1 cellular context compared by ENCODE assay signal in the genomic region with DNA sequence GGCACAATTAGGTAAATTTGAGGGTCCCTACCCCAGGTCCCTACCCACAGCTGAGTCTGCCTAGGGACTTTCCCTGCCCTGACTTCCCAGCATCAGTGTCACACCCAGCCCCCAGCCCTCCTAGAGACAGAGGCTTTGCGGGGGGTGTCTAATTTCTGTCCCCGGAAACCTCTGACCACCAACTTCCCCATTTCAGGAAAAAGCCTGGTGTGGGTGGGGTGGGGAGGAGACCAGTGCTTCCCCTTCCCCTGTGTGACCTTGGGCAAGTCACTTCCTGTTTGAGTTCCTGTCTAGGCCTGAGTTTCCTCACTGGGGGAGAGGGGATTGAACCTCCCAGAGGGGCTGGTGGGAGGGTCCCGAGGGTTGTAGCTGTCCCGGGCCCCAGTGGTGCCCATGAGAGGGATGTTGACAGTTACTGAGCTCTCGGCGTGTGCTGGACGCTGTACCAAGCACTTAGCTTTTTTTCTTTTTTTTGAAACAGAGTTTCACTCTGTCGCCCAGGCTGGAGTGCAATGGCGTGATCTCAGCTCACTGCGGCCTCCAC.
TF ChIP-seq lines count a peak whose summit lies in the region.

No MANE protein-coding gene starts in this region.

TF ChIP-seq in K562, 482 proteins besides CTCF, POLR2A, EP300 and RAD21 (continued from another document and continues in another):
- TF ChIP-seq GMEB1 (CRISPR knock-in tag; IDR thresholded peaks at IDR 0.05), result no peak
- peak; percentile 62; the same call in 1 of the 2 replicates for TF ChIP-seq ZNF589 (CRISPR knock-in tag; IDR thresholded peaks at IDR 0.05; ENCODE audit: low read depth)
- TF ChIP-seq ILF3 (IDR thresholded peaks at IDR 0.05; ENCODE audit: borderline replicate concordance), result no peak
- TF ChIP-seq ELF1 (tag; IDR thresholded peaks at IDR 0.05), result peak; percentile 77
- TF ChIP-seq PTTG1 (tag; IDR thresholded peaks at IDR 0.05; ENCODE audit: low read depth), result no peak
- TF ChIP-seq RHOXF2B (CRISPR knock-in tag; conservative IDR thresholded peaks at IDR 0.05), result no peak
- TF ChIP-seq ZBTB5 (IDR thresholded peaks at IDR 0.05), result no peak
- TF ChIP-seq ZNF23 (CRISPR knock-in tag; IDR thresholded peaks at IDR 0.05), result no peak
- TF ChIP-seq ZBTB17 (CRISPR knock-in tag; IDR thresholded peaks at IDR 0.05), result no peak
- TF ChIP-seq RCOR1 (IDR thresholded peaks at IDR 0.05; ENCODE audit: borderline replicate concordance in 1 of 2, low read depth in 2 of 2, low read length in 2 of 2), result no peak; a peak in 1 of 4 replicates
- no peak for TF ChIP-seq DMBX1 (CRISPR knock-in tag; IDR thresholded peaks at IDR 0.05; ENCODE audit: borderline replicate concordance)
- TF ChIP-seq, protein P1, sequence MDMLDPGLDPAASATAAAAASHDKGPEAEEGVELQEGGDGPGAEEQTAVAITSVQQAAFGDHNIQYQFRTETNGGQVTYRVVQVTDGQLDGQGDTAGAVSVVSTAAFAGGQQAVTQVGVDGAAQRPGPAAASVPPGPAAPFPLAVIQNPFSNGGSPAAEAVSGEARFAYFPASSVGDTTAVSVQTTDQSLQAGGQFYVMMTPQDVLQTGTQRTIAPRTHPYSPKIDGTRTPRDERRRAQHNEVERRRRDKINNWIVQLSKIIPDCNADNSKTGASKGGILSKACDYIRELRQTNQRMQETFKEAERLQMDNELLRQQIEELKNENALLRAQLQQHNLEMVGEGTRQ (CRISPR knock-in tag; IDR thresholded peaks at IDR 0.05), result no peak
- TF ChIP-seq PHF21A (IDR thresholded peaks at IDR 0.05; ENCODE audit: borderline replicate concordance, low read depth), result no peak
- TF ChIP-seq ARID3B (CRISPR knock-in tag; IDR thresholded peaks at IDR 0.05; ENCODE audit: borderline replicate concordance), result no peak
- TF ChIP-seq, protein P2, sequence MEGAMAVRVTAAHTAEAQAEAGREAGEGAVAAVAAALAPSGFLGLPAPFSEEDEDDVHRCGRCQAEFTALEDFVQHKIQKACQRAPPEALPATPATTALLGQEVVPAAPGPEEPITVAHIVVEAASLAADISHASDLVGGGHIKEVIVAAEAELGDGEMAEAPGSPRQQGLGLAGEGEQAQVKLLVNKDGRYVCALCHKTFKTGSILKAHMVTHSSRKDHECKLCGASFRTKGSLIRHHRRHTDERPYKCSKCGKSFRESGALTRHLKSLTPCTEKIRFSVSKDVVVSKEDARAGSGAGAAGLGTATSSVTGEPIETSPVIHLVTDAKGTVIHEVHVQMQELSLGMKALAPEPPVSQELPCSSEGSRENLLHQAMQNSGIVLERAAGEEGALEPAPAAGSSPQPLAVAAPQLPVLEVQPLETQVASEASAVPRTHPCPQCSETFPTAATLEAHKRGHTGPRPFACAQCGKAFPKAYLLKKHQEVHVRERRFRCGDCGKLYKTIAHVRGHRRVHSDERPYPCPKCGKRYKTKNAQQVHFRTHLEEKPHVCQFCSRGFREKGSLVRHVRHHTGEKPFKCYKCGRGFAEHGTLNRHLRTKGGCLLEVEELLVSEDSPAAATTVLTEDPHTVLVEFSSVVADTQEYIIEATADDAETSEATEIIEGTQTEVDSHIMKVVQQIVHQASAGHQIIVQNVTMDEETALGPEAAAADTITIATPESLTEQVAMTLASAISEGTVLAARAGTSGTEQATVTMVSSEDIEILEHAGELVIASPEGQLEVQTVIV (CRISPR knock-in tag; IDR thresholded peaks at IDR 0.05; ENCODE audit: borderline replicate concordance), result no peak
- TF ChIP-seq TCF3 (CRISPR knock-in tag; IDR thresholded peaks at IDR 0.05), result 0 out of 2 replicates have a peak, but pooled peaks have one; percentile 11
- TF ChIP-seq ZBTB1 (CRISPR knock-in tag; IDR thresholded peaks at IDR 0.05; ENCODE audit: borderline replicate concordance, low read depth), result no peak
- TF ChIP-seq JUND (IDR thresholded peaks at IDR 0.05; ENCODE audit: borderline replicate concordance, low read depth, low read length), result peak; percentile 47
- peak; percentile 48; the same call in 2 of the 3 replicates for TF ChIP-seq JUND (tag; IDR thresholded peaks at IDR 0.05; ENCODE audit: borderline replicate concordance, low read depth, low read length)
- TF ChIP-seq, protein P3, sequence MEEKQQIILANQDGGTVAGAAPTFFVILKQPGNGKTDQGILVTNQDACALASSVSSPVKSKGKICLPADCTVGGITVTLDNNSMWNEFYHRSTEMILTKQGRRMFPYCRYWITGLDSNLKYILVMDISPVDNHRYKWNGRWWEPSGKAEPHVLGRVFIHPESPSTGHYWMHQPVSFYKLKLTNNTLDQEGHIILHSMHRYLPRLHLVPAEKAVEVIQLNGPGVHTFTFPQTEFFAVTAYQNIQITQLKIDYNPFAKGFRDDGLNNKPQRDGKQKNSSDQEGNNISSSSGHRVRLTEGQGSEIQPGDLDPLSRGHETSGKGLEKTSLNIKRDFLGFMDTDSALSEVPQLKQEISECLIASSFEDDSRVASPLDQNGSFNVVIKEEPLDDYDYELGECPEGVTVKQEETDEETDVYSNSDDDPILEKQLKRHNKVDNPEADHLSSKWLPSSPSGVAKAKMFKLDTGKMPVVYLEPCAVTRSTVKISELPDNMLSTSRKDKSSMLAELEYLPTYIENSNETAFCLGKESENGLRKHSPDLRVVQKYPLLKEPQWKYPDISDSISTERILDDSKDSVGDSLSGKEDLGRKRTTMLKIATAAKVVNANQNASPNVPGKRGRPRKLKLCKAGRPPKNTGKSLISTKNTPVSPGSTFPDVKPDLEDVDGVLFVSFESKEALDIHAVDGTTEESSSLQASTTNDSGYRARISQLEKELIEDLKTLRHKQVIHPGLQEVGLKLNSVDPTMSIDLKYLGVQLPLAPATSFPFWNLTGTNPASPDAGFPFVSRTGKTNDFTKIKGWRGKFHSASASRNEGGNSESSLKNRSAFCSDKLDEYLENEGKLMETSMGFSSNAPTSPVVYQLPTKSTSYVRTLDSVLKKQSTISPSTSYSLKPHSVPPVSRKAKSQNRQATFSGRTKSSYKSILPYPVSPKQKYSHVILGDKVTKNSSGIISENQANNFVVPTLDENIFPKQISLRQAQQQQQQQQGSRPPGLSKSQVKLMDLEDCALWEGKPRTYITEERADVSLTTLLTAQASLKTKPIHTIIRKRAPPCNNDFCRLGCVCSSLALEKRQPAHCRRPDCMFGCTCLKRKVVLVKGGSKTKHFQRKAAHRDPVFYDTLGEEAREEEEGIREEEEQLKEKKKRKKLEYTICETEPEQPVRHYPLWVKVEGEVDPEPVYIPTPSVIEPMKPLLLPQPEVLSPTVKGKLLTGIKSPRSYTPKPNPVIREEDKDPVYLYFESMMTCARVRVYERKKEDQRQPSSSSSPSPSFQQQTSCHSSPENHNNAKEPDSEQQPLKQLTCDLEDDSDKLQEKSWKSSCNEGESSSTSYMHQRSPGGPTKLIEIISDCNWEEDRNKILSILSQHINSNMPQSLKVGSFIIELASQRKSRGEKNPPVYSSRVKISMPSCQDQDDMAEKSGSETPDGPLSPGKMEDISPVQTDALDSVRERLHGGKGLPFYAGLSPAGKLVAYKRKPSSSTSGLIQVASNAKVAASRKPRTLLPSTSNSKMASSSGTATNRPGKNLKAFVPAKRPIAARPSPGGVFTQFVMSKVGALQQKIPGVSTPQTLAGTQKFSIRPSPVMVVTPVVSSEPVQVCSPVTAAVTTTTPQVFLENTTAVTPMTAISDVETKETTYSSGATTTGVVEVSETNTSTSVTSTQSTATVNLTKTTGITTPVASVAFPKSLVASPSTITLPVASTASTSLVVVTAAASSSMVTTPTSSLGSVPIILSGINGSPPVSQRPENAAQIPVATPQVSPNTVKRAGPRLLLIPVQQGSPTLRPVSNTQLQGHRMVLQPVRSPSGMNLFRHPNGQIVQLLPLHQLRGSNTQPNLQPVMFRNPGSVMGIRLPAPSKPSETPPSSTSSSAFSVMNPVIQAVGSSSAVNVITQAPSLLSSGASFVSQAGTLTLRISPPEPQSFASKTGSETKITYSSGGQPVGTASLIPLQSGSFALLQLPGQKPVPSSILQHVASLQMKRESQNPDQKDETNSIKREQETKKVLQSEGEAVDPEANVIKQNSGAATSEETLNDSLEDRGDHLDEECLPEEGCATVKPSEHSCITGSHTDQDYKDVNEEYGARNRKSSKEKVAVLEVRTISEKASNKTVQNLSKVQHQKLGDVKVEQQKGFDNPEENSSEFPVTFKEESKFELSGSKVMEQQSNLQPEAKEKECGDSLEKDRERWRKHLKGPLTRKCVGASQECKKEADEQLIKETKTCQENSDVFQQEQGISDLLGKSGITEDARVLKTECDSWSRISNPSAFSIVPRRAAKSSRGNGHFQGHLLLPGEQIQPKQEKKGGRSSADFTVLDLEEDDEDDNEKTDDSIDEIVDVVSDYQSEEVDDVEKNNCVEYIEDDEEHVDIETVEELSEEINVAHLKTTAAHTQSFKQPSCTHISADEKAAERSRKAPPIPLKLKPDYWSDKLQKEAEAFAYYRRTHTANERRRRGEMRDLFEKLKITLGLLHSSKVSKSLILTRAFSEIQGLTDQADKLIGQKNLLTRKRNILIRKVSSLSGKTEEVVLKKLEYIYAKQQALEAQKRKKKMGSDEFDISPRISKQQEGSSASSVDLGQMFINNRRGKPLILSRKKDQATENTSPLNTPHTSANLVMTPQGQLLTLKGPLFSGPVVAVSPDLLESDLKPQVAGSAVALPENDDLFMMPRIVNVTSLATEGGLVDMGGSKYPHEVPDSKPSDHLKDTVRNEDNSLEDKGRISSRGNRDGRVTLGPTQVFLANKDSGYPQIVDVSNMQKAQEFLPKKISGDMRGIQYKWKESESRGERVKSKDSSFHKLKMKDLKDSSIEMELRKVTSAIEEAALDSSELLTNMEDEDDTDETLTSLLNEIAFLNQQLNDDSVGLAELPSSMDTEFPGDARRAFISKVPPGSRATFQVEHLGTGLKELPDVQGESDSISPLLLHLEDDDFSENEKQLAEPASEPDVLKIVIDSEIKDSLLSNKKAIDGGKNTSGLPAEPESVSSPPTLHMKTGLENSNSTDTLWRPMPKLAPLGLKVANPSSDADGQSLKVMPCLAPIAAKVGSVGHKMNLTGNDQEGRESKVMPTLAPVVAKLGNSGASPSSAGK (IDR thresholded peaks at IDR 0.05), result no peak
- no peak for TF ChIP-seq TCF15 (CRISPR knock-in tag; IDR thresholded peaks at IDR 0.05)
- TF ChIP-seq TRIM28 (IDR thresholded peaks at IDR 0.05), result no peak
- TF ChIP-seq TCF7 (IDR thresholded peaks at IDR 0.05; ENCODE audit: borderline replicate concordance), result no peak; the same call in 1 of the 2 replicates
- no peak for TF ChIP-seq RBM14 (IDR thresholded peaks at IDR 0.05; ENCODE audit: borderline replicate concordance, insufficient read depth, low read depth, low read length)
- TF ChIP-seq DIDO1 (tag; IDR thresholded peaks at IDR 0.05; ENCODE audit: low read depth), result no peak
- TF ChIP-seq SUPT5H (IDR thresholded peaks at IDR 0.05), result no peak
- no peak for TF ChIP-seq ZNF707 (CRISPR knock-in tag; conservative IDR thresholded peaks at IDR 0.05)
- TF ChIP-seq ZNF830 (CRISPR knock-in tag; IDR thresholded peaks at IDR 0.05), result no peak
- TF ChIP-seq IRF2 (CRISPR knock-in tag; IDR thresholded peaks at IDR 0.05), result no peak
- no peak for TF ChIP-seq HIVEP1 (CRISPR knock-in tag; IDR thresholded peaks at IDR 0.05)
- peak; percentile 2; the same call in 1 of the 2 replicates for TF ChIP-seq HDAC2 (IDR thresholded peaks at IDR 0.05)
- TF ChIP-seq SMARCC2 (IDR thresholded peaks at IDR 0.05; ENCODE audit: low read depth), result peak; percentile 43; the same call in 1 of the 2 replicates
- TF ChIP-seq POLR2G (IDR thresholded peaks at IDR 0.05; ENCODE audit: low read depth, low read length), result no peak
- no peak for TF ChIP-seq MED1 (CRISPR knock-in tag; IDR thresholded peaks at IDR 0.05; ENCODE audit: borderline replicate concordance)
- no peak for TF ChIP-seq ERF (CRISPR knock-in tag; IDR thresholded peaks at IDR 0.05)
- TF ChIP-seq ZBTB8A (IDR thresholded peaks at IDR 0.05; ENCODE audit: partially characterized antibody), result no peak
- no peak for TF ChIP-seq SP1 (CRISPR knock-in tag; IDR thresholded peaks at IDR 0.05)
- no peak for TF ChIP-seq HMGN3 (IDR thresholded peaks at IDR 0.05; ENCODE audit: borderline replicate concordance, extremely low read depth, insufficient read length, low read depth, low read length)
- peak in 1 of 2 experiments; percentile 55; a peak in 1 of 4 replicates for TF ChIP-seq TBL1XR1 (IDR thresholded peaks at IDR 0.05; ENCODE audit: low read length in 2 of 2)
- TF ChIP-seq NR2C1 (IDR thresholded peaks at IDR 0.05), result peak; percentile 64; the same call in 1 of the 2 replicates
- peak; percentile 42 for TF ChIP-seq NR2C1 (tag; IDR thresholded peaks at IDR 0.05)
- TF ChIP-seq FOXK2 (conservative IDR thresholded peaks at IDR 0.05 in 1 of 2, IDR thresholded peaks at IDR 0.05 in 1 of 2; ENCODE audit: low read depth in 2 of 2), result no peak
